ENCODE assay signal across 1 cellular context in the genomic region with DNA sequence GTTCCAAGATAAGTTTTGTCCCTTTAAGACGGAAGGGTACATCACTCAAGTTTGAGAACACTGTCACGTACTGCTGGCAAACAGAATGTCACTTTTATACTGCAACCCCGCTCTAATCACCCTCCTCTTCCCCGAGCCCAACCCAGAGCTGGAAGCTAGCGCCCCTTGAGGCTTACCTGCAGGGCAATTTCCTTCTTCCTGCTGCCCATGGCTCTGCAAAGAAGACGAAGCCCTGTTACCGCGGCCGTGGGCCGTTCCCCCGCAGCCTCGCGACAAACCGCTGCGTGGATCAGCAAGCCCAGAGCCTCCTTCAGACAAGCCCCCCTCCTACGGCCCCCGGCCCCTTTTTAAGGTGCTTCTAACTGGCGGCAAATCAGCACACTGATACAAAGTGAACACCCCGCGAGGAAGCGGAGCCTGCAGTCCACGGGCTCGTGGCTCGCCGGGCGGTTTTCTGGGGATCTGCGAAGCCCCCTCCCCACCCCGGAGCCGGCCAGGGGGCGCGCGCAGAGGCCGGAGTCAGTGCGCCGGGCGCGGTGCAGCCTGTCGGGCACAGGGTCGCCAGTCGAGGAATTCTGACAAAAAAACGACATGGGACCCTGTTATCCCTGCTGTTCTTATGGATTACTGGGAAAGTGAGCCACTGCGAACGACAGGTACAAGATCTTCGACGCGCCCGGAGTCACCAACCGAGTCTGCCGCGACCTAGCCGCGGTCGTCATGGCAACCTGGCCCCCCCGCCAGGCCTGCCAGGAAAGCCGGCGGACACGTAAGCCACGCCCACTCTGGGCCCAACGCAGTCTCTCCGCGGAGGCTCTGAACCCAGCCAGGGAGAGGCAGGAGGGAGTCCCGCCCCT.
A peak's percentile ranks its signal among the peaks of the same experiment; 100 is the strongest.
TF ChIP-seq lines count a peak whose summit lies in the region.

A gene with protein sequence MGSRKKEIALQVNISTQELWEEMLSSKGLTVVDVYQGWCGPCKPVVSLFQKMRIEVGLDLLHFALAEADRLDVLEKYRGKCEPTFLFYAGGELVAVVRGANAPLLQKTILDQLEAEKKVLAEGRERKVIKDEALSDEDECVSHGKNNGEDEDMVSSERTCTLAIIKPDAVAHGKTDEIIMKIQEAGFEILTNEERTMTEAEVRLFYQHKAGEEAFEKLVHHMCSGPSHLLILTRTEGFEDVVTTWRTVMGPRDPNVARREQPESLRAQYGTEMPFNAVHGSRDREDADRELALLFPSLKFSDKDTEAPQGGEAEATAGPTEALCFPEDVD (minus strand): TSS at position 725 of the 857 bp plus-strand sequence. CDS start 516 bp downstream, at position 209.

TF ChIP-seq in K562, 482 proteins besides CTCF, POLR2A, EP300 and RAD21 (continued from another document and continues in another):
- no peak for TF ChIP-seq ELK3 (CRISPR knock-in tag; IDR thresholded peaks at IDR 0.05)
- TF ChIP-seq TOE1 (IDR thresholded peaks at IDR 0.05; ENCODE audit: borderline replicate concordance) = no peak
- no peak for TF ChIP-seq TOE1 (CRISPR knock-in tag; IDR thresholded peaks at IDR 0.05; ENCODE audit: borderline replicate concordance, low read depth)
- TF ChIP-seq, protein P1, sequence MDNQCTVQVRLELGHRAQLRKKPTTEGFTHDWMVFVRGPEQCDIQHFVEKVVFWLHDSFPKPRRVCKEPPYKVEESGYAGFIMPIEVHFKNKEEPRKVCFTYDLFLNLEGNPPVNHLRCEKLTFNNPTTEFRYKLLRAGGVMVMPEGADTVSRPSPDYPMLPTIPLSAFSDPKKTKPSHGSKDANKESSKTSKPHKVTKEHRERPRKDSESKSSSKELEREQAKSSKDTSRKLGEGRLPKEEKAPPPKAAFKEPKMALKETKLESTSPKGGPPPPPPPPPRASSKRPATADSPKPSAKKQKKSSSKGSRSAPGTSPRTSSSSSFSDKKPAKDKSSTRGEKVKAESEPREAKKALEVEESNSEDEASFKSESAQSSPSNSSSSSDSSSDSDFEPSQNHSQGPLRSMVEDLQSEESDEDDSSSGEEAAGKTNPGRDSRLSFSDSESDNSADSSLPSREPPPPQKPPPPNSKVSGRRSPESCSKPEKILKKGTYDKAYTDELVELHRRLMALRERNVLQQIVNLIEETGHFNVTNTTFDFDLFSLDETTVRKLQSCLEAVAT (IDR thresholded peaks at IDR 0.05) = no peak
- TF ChIP-seq POLR3G (IDR thresholded peaks at IDR 0.05; ENCODE audit: extremely low read depth, insufficient read length, insufficient replicate concordance) = no peak
- no peak for TF ChIP-seq NR4A1 (CRISPR knock-in tag; IDR thresholded peaks at IDR 0.05)
- TF ChIP-seq NR4A1 (tag; IDR thresholded peaks at IDR 0.05) = no peak
- no peak for TF ChIP-seq POLR3A (IDR thresholded peaks at IDR 0.05; ENCODE audit: borderline replicate concordance, extremely low read depth, insufficient read depth, insufficient read length)
- no peak for TF ChIP-seq THRAP3 (IDR thresholded peaks at IDR 0.05; ENCODE audit: borderline replicate concordance)
- TF ChIP-seq, protein P2, sequence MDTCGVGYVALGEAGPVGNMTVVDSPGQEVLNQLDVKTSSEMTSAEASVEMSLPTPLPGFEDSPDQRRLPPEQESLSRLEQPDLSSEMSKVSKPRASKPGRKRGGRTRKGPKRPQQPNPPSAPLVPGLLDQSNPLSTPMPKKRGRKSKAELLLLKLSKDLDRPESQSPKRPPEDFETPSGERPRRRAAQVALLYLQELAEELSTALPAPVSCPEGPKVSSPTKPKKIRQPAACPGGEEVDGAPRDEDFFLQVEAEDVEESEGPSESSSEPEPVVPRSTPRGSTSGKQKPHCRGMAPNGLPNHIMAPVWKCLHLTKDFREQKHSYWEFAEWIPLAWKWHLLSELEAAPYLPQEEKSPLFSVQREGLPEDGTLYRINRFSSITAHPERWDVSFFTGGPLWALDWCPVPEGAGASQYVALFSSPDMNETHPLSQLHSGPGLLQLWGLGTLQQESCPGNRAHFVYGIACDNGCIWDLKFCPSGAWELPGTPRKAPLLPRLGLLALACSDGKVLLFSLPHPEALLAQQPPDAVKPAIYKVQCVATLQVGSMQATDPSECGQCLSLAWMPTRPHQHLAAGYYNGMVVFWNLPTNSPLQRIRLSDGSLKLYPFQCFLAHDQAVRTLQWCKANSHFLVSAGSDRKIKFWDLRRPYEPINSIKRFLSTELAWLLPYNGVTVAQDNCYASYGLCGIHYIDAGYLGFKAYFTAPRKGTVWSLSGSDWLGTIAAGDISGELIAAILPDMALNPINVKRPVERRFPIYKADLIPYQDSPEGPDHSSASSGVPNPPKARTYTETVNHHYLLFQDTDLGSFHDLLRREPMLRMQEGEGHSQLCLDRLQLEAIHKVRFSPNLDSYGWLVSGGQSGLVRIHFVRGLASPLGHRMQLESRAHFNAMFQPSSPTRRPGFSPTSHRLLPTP (IDR thresholded peaks at IDR 0.05; ENCODE audit: borderline replicate concordance, extremely low read depth, insufficient read length) = no peak
- no peak for TF ChIP-seq IFI16 (CRISPR knock-in tag; IDR thresholded peaks at IDR 0.05)
- TF ChIP-seq ZNF830 (CRISPR knock-in tag; IDR thresholded peaks at IDR 0.05) = no peak
- no peak for TF ChIP-seq EHMT2 (IDR thresholded peaks at IDR 0.05)
- TF ChIP-seq, protein P3, sequence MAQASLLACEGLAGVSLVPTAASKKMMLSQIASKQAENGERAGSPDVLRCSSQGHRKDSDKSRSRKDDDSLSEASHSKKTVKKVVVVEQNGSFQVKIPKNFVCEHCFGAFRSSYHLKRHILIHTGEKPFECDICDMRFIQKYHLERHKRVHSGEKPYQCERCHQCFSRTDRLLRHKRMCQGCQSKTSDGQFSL (CRISPR knock-in tag; IDR thresholded peaks at IDR 0.05) = 0 out of 2 replicates have a peak, but pooled peaks have one; percentile 13
- TF ChIP-seq, protein P3 (tag; IDR thresholded peaks at IDR 0.05) = no peak
- TF ChIP-seq SMARCB1 (IDR thresholded peaks at IDR 0.05; ENCODE audit: insufficient read length, low read depth) = no peak
- TF ChIP-seq MAZ (CRISPR knock-in tag; conservative IDR thresholded peaks at IDR 0.05 in 1 of 2, IDR thresholded peaks at IDR 0.05 in 1 of 2) = peak in 1 of 2 experiments; percentile 21; a peak in 2 of 4 replicates
- TF ChIP-seq XRCC4 (IDR thresholded peaks at IDR 0.05; ENCODE audit: extremely low read depth, insufficient read depth, insufficient read length) = no peak
- TF ChIP-seq ETV5 (CRISPR knock-in tag; IDR thresholded peaks at IDR 0.05; ENCODE audit: low read depth) = no peak
- TF ChIP-seq NONO (IDR thresholded peaks at IDR 0.05; ENCODE audit: low read depth in 2 of 2, low read length in 1 of 2) = no peak
- no peak for TF ChIP-seq SRSF7 (optimal IDR thresholded peaks at IDR 0.05; ENCODE audit: low read depth, low read length)
- TF ChIP-seq ZNF282 (CRISPR knock-in tag; IDR thresholded peaks at IDR 0.05) = no peak
- TF ChIP-seq CREB3L1 (IDR thresholded peaks at IDR 0.05; ENCODE audit: borderline replicate concordance, low read depth) = no peak
- TF ChIP-seq ZNF280B (CRISPR knock-in tag; IDR thresholded peaks at IDR 0.05) = no peak
- TF ChIP-seq HCFC1 (IDR thresholded peaks at IDR 0.05; ENCODE audit: low read depth, low read length) = no peak
- peak; percentile 36 for TF ChIP-seq CREM (IDR thresholded peaks at IDR 0.05; ENCODE audit: low read depth)
- TF ChIP-seq ZSCAN32 (CRISPR knock-in tag; IDR thresholded peaks at IDR 0.05) = no peak
- no peak for TF ChIP-seq ERF (CRISPR knock-in tag; IDR thresholded peaks at IDR 0.05)
- TF ChIP-seq ELF4 (CRISPR knock-in tag; IDR thresholded peaks at IDR 0.05) = no peak
- TF ChIP-seq YY1 (IDR thresholded peaks at IDR 0.05; ENCODE audit: borderline replicate concordance in 1 of 3, control insufficient read depth in 1 of 3, extremely low read depth in 1 of 3, insufficient read depth in 3 of 3, insufficient read length in 1 of 3, insufficient replicate concordance in 2 of 3, low read depth in 1 of 3, low read length in 2 of 3) = no peak
- TF ChIP-seq, protein P4, sequence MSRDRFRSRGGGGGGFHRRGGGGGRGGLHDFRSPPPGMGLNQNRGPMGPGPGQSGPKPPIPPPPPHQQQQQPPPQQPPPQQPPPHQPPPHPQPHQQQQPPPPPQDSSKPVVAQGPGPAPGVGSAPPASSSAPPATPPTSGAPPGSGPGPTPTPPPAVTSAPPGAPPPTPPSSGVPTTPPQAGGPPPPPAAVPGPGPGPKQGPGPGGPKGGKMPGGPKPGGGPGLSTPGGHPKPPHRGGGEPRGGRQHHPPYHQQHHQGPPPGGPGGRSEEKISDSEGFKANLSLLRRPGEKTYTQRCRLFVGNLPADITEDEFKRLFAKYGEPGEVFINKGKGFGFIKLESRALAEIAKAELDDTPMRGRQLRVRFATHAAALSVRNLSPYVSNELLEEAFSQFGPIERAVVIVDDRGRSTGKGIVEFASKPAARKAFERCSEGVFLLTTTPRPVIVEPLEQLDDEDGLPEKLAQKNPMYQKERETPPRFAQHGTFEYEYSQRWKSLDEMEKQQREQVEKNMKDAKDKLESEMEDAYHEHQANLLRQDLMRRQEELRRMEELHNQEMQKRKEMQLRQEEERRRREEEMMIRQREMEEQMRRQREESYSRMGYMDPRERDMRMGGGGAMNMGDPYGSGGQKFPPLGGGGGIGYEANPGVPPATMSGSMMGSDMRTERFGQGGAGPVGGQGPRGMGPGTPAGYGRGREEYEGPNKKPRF (IDR thresholded peaks at IDR 0.05; ENCODE audit: low read depth, low read length) = no peak
- TF ChIP-seq KLF13 (tag; IDR thresholded peaks at IDR 0.05; ENCODE audit: borderline replicate concordance, low read depth) = 0 out of 2 replicates have a peak, but pooled peaks have one; percentile 13
- TF ChIP-seq, protein P5, sequence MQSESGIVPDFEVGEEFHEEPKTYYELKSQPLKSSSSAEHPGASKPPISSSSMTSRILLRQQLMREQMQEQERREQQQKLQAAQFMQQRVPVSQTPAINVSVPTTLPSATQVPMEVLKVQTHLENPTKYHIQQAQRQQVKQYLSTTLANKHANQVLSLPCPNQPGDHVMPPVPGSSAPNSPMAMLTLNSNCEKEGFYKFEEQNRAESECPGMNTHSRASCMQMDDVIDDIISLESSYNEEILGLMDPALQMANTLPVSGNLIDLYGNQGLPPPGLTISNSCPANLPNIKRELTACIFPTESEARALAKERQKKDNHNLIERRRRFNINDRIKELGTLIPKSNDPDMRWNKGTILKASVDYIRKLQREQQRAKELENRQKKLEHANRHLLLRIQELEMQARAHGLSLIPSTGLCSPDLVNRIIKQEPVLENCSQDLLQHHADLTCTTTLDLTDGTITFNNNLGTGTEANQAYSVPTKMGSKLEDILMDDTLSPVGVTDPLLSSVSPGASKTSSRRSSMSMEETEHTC (IDR thresholded peaks at IDR 0.05) = no peak
- no peak for TF ChIP-seq ZNF23 (CRISPR knock-in tag; IDR thresholded peaks at IDR 0.05)
- TF ChIP-seq RBM14 (IDR thresholded peaks at IDR 0.05; ENCODE audit: borderline replicate concordance, insufficient read depth, low read depth, low read length) = no peak
- 0 out of 2 replicates have a peak, but pooled peaks have one; percentile 7 for TF ChIP-seq CTBP1 (IDR thresholded peaks at IDR 0.05; ENCODE audit: borderline replicate concordance)
- TF ChIP-seq CHD2 (IDR thresholded peaks at IDR 0.05; ENCODE audit: low read depth, low read length) = no peak
- TF ChIP-seq ZFP30 (CRISPR knock-in tag; IDR thresholded peaks at IDR 0.05; ENCODE audit: borderline replicate concordance) = no peak
- no peak for TF ChIP-seq HMGXB4 (CRISPR knock-in tag; IDR thresholded peaks at IDR 0.05)
